ENCODE assay signal across 15 cellular contexts in the genomic region with DNA sequence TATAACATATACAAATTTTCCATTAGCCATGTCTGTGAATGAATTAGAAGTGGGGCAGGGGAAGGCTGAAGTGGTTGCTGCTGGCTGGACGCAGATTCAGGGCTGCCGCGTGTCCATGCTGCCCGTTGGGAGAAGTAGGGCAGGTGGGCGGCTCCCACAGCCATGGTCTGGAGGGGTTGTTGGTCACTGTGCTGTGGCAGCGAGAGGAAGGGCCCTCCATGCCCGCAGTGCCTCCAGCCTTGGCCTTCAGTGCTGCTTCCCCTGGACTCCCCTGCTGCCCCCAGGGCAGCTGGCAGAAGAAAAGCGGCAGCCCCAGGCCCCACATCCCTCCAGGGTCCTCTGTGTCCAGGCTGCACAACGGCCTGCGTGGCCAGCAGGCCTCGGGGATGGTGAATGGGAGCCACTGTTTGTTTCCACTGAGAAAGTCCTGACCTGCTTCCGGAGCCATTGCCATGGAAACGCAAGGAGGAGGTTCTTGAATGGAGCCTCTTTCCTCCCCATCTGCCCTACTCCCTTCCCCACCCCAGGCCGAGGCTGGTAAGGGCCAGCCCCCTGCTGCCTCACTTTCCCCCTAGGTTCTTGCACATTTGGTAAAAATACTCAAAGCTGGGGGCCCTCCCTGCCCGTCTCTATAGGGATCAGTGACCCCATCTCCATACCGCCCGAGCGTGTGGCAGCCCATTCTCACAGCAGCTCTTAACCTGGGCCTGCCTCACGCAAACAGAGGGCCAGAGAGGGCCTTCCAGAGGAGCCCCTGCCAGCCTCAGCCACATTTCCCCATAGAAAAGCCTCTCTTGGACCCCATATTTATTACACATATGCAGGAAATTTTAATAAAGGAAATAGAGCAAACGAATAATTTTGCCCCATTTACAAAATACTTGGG.
DNase-seq lines count a peak whose midpoint lies in the region; ATAC-seq and TF ChIP-seq lines count a peak whose summit lies in the region.
"Had no signal": no experiment of that assay in that cellular context is flagged by ENCODE, and none has a peak within 500 bp of the region (broad histone marks: within the 10 kb centered on the region; RNA-seq: fewer than 3 reads in every experiment).

No MANE protein-coding gene starts in this region.

- no peaks in the 10 kb centered on the region for H3K9me3 Mint-ChIP-seq in endothelial cell (ENCODE audit: unreplicated experiment)
- H3K9me3 Mint-ChIP-seq in type B pancreatic cell = no peaks in the 10 kb centered on the region
- H3K9me3 Mint-ChIP-seq: activated naive CD4-positive, alpha-beta T cell treated with anti-CD3 and anti-CD28 coated beads, Interleukin-2, amount 50 U/mL, for 72 hours; central memory CD8-positive, alpha-beta T cell had no signal

- peaks cover 57% of the 10 kb centered on the region for H3K36me3 Mint-ChIP-seq in endothelial cell (ENCODE audit: low read depth, unreplicated experiment)
- peaks cover 24% of the 10 kb centered on the region for H3K36me3 Mint-ChIP-seq in type B pancreatic cell
- H3K36me3 Mint-ChIP-seq: activated naive CD4-positive, alpha-beta T cell treated with anti-CD3 and anti-CD28 coated beads, Interleukin-2, amount 50 U/mL, for 72 hours had no signal

- H3K4me3 Mint-ChIP-seq in endothelial cell (ENCODE audit: unreplicated experiment) (peak overlapping the region; percentile 35), type B pancreatic cell (no peak overlapping the region)
- H3K4me3 Mint-ChIP-seq: central memory CD8-positive, alpha-beta T cell had no signal

- peaks cover 6% of the 10 kb centered on the region for H3K27me3 Mint-ChIP-seq in endothelial cell (ENCODE audit: unreplicated experiment)
- no peaks in the 10 kb centered on the region for H3K27me3 Mint-ChIP-seq in type B pancreatic cell

- peaks cover 52% of the 10 kb centered on the region for H3K4me1 Mint-ChIP-seq in endothelial cell (ENCODE audit: unreplicated experiment)
- H3K4me1 Mint-ChIP-seq in type B pancreatic cell (ENCODE audit: unreplicated experiment) = peaks cover 23% of the 10 kb centered on the region
- H3K4me1 Mint-ChIP-seq: central memory CD8-positive, alpha-beta T cell had no signal

- H3K27ac Mint-ChIP-seq in endothelial cell (ENCODE audit: unreplicated experiment) (peak overlapping the region; percentile 72), type B pancreatic cell (no peak overlapping the region)
- H3K27ac Mint-ChIP-seq: activated naive CD4-positive, alpha-beta T cell treated with anti-CD3 and anti-CD28 coated beads, Interleukin-2, amount 50 U/mL, for 72 hours had no signal

- no peak for TF ChIP-seq CTCF in endothelial cell (IDR thresholded peaks at IDR 0.05; ENCODE audit: unreplicated experiment)
- no peak for TF ChIP-seq CTCF in type B pancreatic cell (conservative IDR thresholded peaks at IDR 0.05)

- DNase-seq in NCI-H146 (lab: John Stamatoyannopoulos, UW) (peak; percentile 63), NCI-H146 treated with DMSO at 0.1 percent for 48 hours (lab: John Stamatoyannopoulos, UW; ENCODE audit: unreplicated experiment) (no peak), endothelial cell (ENCODE audit: low spot score) (no peak), left lobe of liver (ENCODE audit: low spot score) (no peak), superior temporal gyrus (ENCODE audit: extremely low spot score) (peak; percentile 87), type B pancreatic cell (ENCODE audit: extremely low spot score, unreplicated experiment) (no peak), HCEC 1CT (no peak), ureter (ENCODE audit: low spot score) (no peak)
- DNase-seq: activated CD4-positive, alpha-beta T cell treated with anti-CD3 and anti-CD28 coated beads for 4 hours; DND-41; erythroblast; MV-4-11; NCI-H2171 treated with DMSO at 0.1 percent for 48 hours had no signal

- peak; percentile 33 for ATAC-seq in left lobe of liver
- ATAC-seq: activated naive CD4-positive, alpha-beta T cell treated with anti-CD3 and anti-CD28 coated beads, Interleukin-2, amount 50 U/mL, for 72 hours had no signal

Comparison
In these comparisons a context has a peak if more than half of its experiments do, and no peak if none do; other contexts are left out.
1. DNase-seq: peak in NCI-H146 (single experiment) and superior temporal gyrus (single experiment); none in NCI-H146 treated with DMSO at 0.1 percent for 48 hours (single experiment), endothelial cell (single experiment), left lobe of liver (single experiment), type B pancreatic cell (single experiment), HCEC 1CT (single experiment) and ureter (single experiment).